ENCODE assay signal across 8 cellular contexts in the genomic region with DNA sequence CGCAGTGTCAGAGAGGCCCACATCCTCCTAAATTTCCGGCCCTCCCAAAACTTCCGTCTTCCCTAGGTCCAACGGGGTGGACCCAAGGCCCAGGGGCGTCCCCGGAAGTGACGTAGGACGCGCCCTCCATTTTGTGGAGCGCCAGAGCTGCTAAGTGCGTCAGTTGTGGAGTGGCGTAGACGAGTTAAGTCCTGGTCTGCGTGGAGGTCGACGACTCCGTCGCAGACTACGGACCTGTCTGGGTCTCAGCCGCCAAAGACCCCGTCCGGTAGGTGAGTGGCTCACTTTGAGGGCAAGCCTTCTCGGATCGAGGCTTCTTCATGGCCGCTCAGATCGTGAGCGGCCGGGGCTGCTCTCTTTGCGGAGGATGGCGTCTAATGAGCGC. TPM values are rescaled to one million over a fixed set of nuclear protein-coding genes. Genes with fewer than 3 reads are reported as not detected.
DNase-seq lines count a peak whose midpoint lies in the region; ATAC-seq and TF ChIP-seq lines count a peak whose summit lies in the region.

A gene (plus strand): TSS at position 159 of the 385 bp plus-strand sequence. CDS start 1,015 bp downstream, outside the sequence.

- DNase-seq in D341Med (ENCODE audit: low spot score) (peak; percentile 93), HuH-7 (ENCODE audit: low spot score) (peak; percentile 82), endothelial cell (ENCODE audit: low spot score) (peak; percentile 92), mesothelial cell of epicardium (ENCODE audit: low spot score in 2 of 2, unreplicated experiment in 2 of 2) (peak; percentile 83 to 92)
- DNase-seq in activated CD8-positive, alpha-beta memory T cell treated with anti-CD3 and anti-CD28 coated beads, Interleukin-2, amount 50 U/mL, for 48 hours = peak; percentile 97
- peak; percentile 90 to 91 for DNase-seq in stimulated activated CD8-positive, alpha-beta memory T cell treated with anti-CD3 and anti-CD28 coated beads, Interleukin-15, amount 100 ng/mL, for 48 hours (ENCODE audit: low read depth in 2 of 2)

- peak within 1 kb of the TSS; percentile 90 for H3K4me3 ChIP-seq in OCI-LY3 (ENCODE audit: low read length)

- H3K9ac ChIP-seq in OCI-LY3 (ENCODE audit: low read length) = peak within 1 kb of the TSS; percentile 93

- no peaks in the 10 kb centered on the region for H3K9me3 Mint-ChIP-seq in endothelial cell (ENCODE audit: unreplicated experiment)
- H3K9me3 Mint-ChIP-seq in mesothelial cell of epicardium = no peaks in the 10 kb centered on the region

- H3K36me3 Mint-ChIP-seq in endothelial cell (ENCODE audit: low read depth, unreplicated experiment) = peaks cover 36% of the 10 kb centered on the region
- peaks cover 36% of the 10 kb centered on the region for H3K36me3 Mint-ChIP-seq in mesothelial cell of epicardium

- peak within 1 kb of the TSS; percentile 83 for H3K27ac ChIP-seq in OCI-LY3 (ENCODE audit: low read length)

- H3K4me3 Mint-ChIP-seq in endothelial cell (ENCODE audit: unreplicated experiment) (peak within 1 kb of the TSS; percentile 98), mesothelial cell of epicardium (peak within 1 kb of the TSS; percentile 100)

- H3K4me1 Mint-ChIP-seq in endothelial cell (ENCODE audit: unreplicated experiment) (peaks cover 25% of the 10 kb centered on the region), mesothelial cell of epicardium (peaks cover 33% of the 10 kb centered on the region)

- H3K36me3 ChIP-seq in OCI-LY3 (replicated peaks; ENCODE audit: low read depth, low read length) = peaks cover 43% of the 10 kb centered on the region

- no peaks in the 10 kb centered on the region for H3K27me3 ChIP-seq in OCI-LY3 (ENCODE audit: low read depth, low read length)

- peak within 1 kb of the TSS; percentile 98 for H3K4me2 ChIP-seq in OCI-LY3 (ENCODE audit: low read length)

- H3K27ac Mint-ChIP-seq in endothelial cell (ENCODE audit: unreplicated experiment) = peak within 1 kb of the TSS; percentile 100
- peak within 1 kb of the TSS; percentile 100 for H3K27ac Mint-ChIP-seq in mesothelial cell of epicardium

- H3K4me1 ChIP-seq in OCI-LY3 (ENCODE audit: low read length) = peaks cover 13% of the 10 kb centered on the region

- peak within 1 kb of the TSS; percentile 92 for H2AFZ ChIP-seq in OCI-LY3 (ENCODE audit: low read depth, low read length)

- H3K9me3 ChIP-seq in OCI-LY3 (ENCODE audit: insufficient read depth, low read length) = no peaks in the 10 kb centered on the region

- no peak for TF ChIP-seq CTCF in OCI-LY3 (IDR thresholded peaks at IDR 0.05; ENCODE audit: low read depth, low read length)
- TF ChIP-seq CTCF in endothelial cell (IDR thresholded peaks at IDR 0.05; ENCODE audit: unreplicated experiment) = no peak
- TF ChIP-seq CTCF in mesothelial cell of epicardium (IDR thresholded peaks at IDR 0.05; ENCODE audit: unreplicated experiment) = no peak

- peaks cover 39% of the 10 kb centered on the region for H3K79me2 ChIP-seq in OCI-LY3 (ENCODE audit: low read length)

- ATAC-seq in GM21515 (IDR thresholded peaks at IDR 0.05; ENCODE audit: unreplicated experiment) = peak; percentile 80

- peaks cover 23% of the 10 kb centered on the region for H3K27me3 Mint-ChIP-seq in endothelial cell (ENCODE audit: unreplicated experiment)
- H3K27me3 Mint-ChIP-seq in mesothelial cell of epicardium (ENCODE audit: low read depth) = peaks cover 6% of the 10 kb centered on the region

- peaks cover 14% of the 10 kb centered on the region for H4K20me1 ChIP-seq in OCI-LY3 (ENCODE audit: insufficient read depth, low read length)

RNA-seq across cellular contexts. Expression of the gene that starts here (rescaled TPM):
- total RNA-seq in endothelial cell (ENCODE audit: unreplicated experiment) (241 TPM), mesothelial cell of epicardium (533 to 567 TPM (median 547 TPM) in 3 replicates)

Comparison
In these comparisons a context has a peak if more than half of its experiments do, and no peak if none do; other contexts are left out.
1. Peak in every context shown above with its lines: DNase-seq, ATAC-seq, H3K4me3 ChIP-seq and H3K27ac ChIP-seq.